10 cellular contexts compared by ENCODE assay signal in genomic region chr3:112378352-112378751, GRCh38. TPM values are rescaled to one million over a fixed set of nuclear protein-coding genes. Genes with fewer than 3 reads are reported as not detected.
A peak's percentile ranks its signal among the peaks of the same experiment; 100 is the strongest.
DNase-seq lines count a peak whose midpoint lies in the region; ATAC-seq, FAIRE-seq and TF ChIP-seq lines count a peak whose summit lies in the region.
"Not testable (repeated sequence)": the region's sequence is repeated elsewhere in the genome, so short reads cannot be mapped to it uniquely, and the experiment has no call there.
"Had no signal": no experiment of that assay in that cellular context is flagged by ENCODE, and none has a peak within 500 bp of the region (broad histone marks: within the 10 kb centered on the region; RNA-seq: fewer than 3 reads in every experiment).

No MANE protein-coding gene starts in this region.

- peaks cover 27% of the 10 kb centered on the region for H3K4me1 ChIP-seq in RWPE2 (ENCODE audit: insufficient read depth, poor library complexity, severe bottlenecking)
- peaks cover 28% of the 10 kb centered on the region for H3K4me1 ChIP-seq in keratinocyte (ENCODE audit: control insufficient read depth, extremely low read depth, insufficient read depth, low read length)

- dilution Hi-C loops in keratinocyte (cut with MboI; ENCODE audit: extremely low pct_ligation_motif_present, low sequenced_read_pairs) = not testable (repeated sequence)

- TF ChIP-seq CTCF in RWPE2 (IDR thresholded peaks at IDR 0.05; ENCODE audit: poor library complexity, severe bottlenecking); keratinocyte (optimal IDR thresholded peaks at IDR 0.05 in 1 of 3, IDR thresholded peaks at IDR 0.05 in 1 of 3, conservative IDR thresholded peaks at IDR 0.05 in 1 of 3; ENCODE audit: extremely low read depth in 1 of 3, insufficient read depth in 2 of 3, low read length in 3 of 3); nephron (IDR thresholded peaks at IDR 0.05; ENCODE audit: unreplicated experiment in 3 of 3): not testable (repeated sequence)

- H3K79me2 ChIP-seq in keratinocyte (ENCODE audit: control insufficient read depth, insufficient read depth, low read length) = not testable (repeated sequence)

- not testable (repeated sequence) for H3K4me3 ChIP-seq in RWPE2 (ENCODE audit: severe bottlenecking); keratinocyte (ENCODE audit: control insufficient read depth in 2 of 3, extremely low read depth in 1 of 3, insufficient read depth in 2 of 3, low read depth in 1 of 3, low read length in 3 of 3)

- not testable (repeated sequence) for H3K36me3 Mint-ChIP-seq in nephron (ENCODE audit: low read depth)
- H3K36me3 Mint-ChIP-seq in stimulated activated naive B cell treated with anti-CD40 and anti-IgM and Interleukin-4, amounts not matched to agents 10 μg/mL and 1 μg/mL and 100 μg/mL, for 72 hours = peaks cover 0 to 17% of the 10 kb centered on the region in 2 donors

- peak overlapping the region; percentile 82 to 93 (median 88) for H3K27ac Mint-ChIP-seq in nephron
- H3K27ac Mint-ChIP-seq in stimulated activated naive B cell treated with anti-CD40 and anti-IgM and Interleukin-4, amounts not matched to agents 10 μg/mL and 1 μg/mL and 100 μg/mL, for 72 hours = peak overlapping the region; percentile 28

- not testable (repeated sequence) for H3K9me1 ChIP-seq in keratinocyte (ENCODE audit: control insufficient read depth, extremely low read depth, insufficient read depth, low read length)

- H3K27me3 ChIP-seq in RWPE2 (ENCODE audit: insufficient read depth, poor library complexity, severe bottlenecking); keratinocyte (ENCODE audit: control insufficient read depth, extremely low read depth, insufficient read depth, low read length): not testable (repeated sequence)

- not testable (repeated sequence) for FAIRE-seq in keratinocyte (lab: Jason Lieb, UNC)

- peak overlapping the region; percentile 68 for H3K9ac ChIP-seq in keratinocyte (ENCODE audit: control insufficient read depth, extremely low read depth, insufficient read depth, low read length)

- DNase-seq in LHCN-M2 (ENCODE audit: low read depth) (peak; percentile 20), astrocyte of the hippocampus (ENCODE audit: low read depth, low spot score) (peak; percentile 35)
- not testable (repeated sequence) for DNase-seq in RWPE2 (ENCODE audit: low spot score); epithelial cell of prostate (ENCODE audit: low read depth, low spot score); keratinocyte (ENCODE audit: low read depth, low spot score); stimulated activated naive B cell treated with anti-CD40 and anti-IgM and Interleukin-4, amounts not matched to agents 10 μg/mL and 1 μg/mL and 100 μg/mL, for 72 hours

- not testable (repeated sequence) for H3K9me3 ChIP-seq in RWPE2 (ENCODE audit: severe bottlenecking); keratinocyte (ENCODE audit: control insufficient read depth, low read depth, low read length)

- H3K4me3 Mint-ChIP-seq in nephron; stimulated activated naive B cell treated with anti-CD40 and anti-IgM and Interleukin-4, amounts not matched to agents 10 μg/mL and 1 μg/mL and 100 μg/mL, for 72 hours: not testable (repeated sequence)

- not testable (repeated sequence) for H3K9me3 Mint-ChIP-seq in nephron; stimulated activated naive B cell treated with anti-CD40 and anti-IgM and Interleukin-4, amounts not matched to agents 10 μg/mL and 1 μg/mL and 100 μg/mL, for 72 hours

- H3K27ac ChIP-seq in RWPE2 (ENCODE audit: poor library complexity, severe bottlenecking) (peak overlapping the region; percentile 66), epithelial cell of prostate (peak overlapping the region; percentile 90), keratinocyte (ENCODE audit: control insufficient read depth, insufficient read depth, low read length) (peak overlapping the region; percentile 88)

- H3K27me3 Mint-ChIP-seq in nephron (ENCODE audit: low read depth); stimulated activated naive B cell treated with anti-CD40 and anti-IgM and Interleukin-4, amounts not matched to agents 10 μg/mL and 1 μg/mL and 100 μg/mL, for 72 hours: not testable (repeated sequence)

- H2AFZ ChIP-seq in keratinocyte (ENCODE audit: control insufficient read depth, low read length) = peak overlapping the region; percentile 30

- not testable (repeated sequence) for H3K36me3 ChIP-seq in RWPE2 (ENCODE audit: low read depth); keratinocyte (ENCODE audit: control insufficient read depth in 2 of 2, extremely low read depth in 1 of 2, insufficient read depth in 2 of 2, low read length in 2 of 2)

- peak overlapping the region; percentile 78 for H3K4me2 ChIP-seq in keratinocyte (ENCODE audit: control insufficient read depth, extremely low read depth, insufficient read depth, low read depth, low read length)

- peaks cover 52% of the 10 kb centered on the region for H3K4me1 Mint-ChIP-seq in nephron
- H3K4me1 Mint-ChIP-seq in stimulated activated naive B cell treated with anti-CD40 and anti-IgM and Interleukin-4, amounts not matched to agents 10 μg/mL and 1 μg/mL and 100 μg/mL, for 72 hours = peaks cover 44 to 75% of the 10 kb centered on the region in 2 donors

- ATAC-seq in RWPE2 (ENCODE audit: low read depth); stimulated activated naive B cell treated with anti-CD40 and anti-IgM and Interleukin-4, amounts not matched to agents 10 μg/mL and 1 μg/mL and 100 μg/mL, for 72 hours (replicated peaks): not testable (repeated sequence)

- not testable (repeated sequence) for H4K20me1 ChIP-seq in keratinocyte (ENCODE audit: control insufficient read depth, extremely low read depth, insufficient read depth, low read length)

RNA-seq across cellular contexts. Expression of gene CD200, which starts 45.4 kb away (rescaled TPM):
- 0.34 TPM in 1 of 2 replicates, not detected in the other for total RNA-seq in LHCN-M2 (2014; rRNA removed)
- 0.09 TPM for polyA plus RNA-seq in LHCN-M2 (2012)
- polyA plus RNA-seq in keratinocyte = 0.05 to 0.14 TPM (median 0.07 TPM) in 3 replicates
- polyA plus RNA-seq in keratinocyte (2011; ENCODE audit: low read depth) = not detected
- 0.07 TPM in 1 of 2 replicates, not detected in the other for polyA plus RNA-seq in keratinocyte (2011; cell fraction: cytosol; rRNA removed)
- 0.29 and 0.39 TPM in 2 replicates for polyA plus RNA-seq in keratinocyte (2011; cell fraction: nucleus; rRNA removed)
- polyA plus RNA-seq in keratinocyte (2012; ENCODE audit: low replicate concordance) = 0.10 and 0.41 TPM in 2 replicates
- polyA minus RNA-seq in keratinocyte = not detected in 3 replicates
- not detected for polyA minus RNA-seq in keratinocyte (2011; cell fraction: cytosol; rRNA and poly(A)+ RNA removed)
- not detected in 2 replicates for polyA minus RNA-seq in keratinocyte (2011; cell fraction: nucleus; rRNA and poly(A)+ RNA removed)
- total RNA-seq: G401, H4, OCI-LY7 had no signal
